19 cellular contexts compared by ENCODE assay signal in the genomic region with DNA sequence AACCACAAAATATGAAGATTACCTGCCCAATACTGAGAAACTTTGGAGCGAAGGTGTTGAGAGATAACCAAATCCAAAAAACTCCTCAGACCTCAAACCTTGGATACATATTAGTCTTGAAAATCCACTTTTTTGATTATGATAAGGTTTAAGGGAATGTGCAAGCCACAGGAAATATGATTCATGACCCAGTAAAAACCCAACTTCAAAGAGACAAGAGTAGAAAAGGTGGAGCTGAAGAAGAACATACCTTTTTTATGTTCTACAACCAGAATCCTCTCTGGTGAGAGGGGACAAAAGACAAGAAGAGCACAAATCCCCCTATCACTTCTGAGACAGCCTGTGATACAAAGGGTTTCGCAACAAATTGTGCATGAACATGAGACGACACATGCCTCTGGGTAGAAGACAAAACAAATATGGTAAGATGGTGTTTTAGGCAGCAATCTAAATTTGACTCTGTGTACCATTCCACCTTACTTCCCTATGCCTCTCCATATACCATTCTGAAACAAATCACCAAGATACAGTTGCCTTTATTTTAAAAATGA. TPM values are rescaled to one million over a fixed set of nuclear protein-coding genes. Genes with fewer than 3 reads are reported as not detected.
"Had no signal": no experiment of that assay in that cellular context is flagged by ENCODE, and none has a peak within 500 bp of the region (broad histone marks: within the 10 kb centered on the region; RNA-seq: fewer than 3 reads in every experiment).

No MANE protein-coding gene starts in this region.

- H3K4me1 ChIP-seq: body of pancreas, gastrocnemius medialis, heart left ventricle, left ventricle myocardium inferior, upper lobe of left lung had no signal

- H3K36me3 Mint-ChIP-seq: activated naive CD8-positive, alpha-beta T cell treated with anti-CD3 and anti-CD28 coated beads, Interleukin-2, amount 10 ng/mL, durations not matched to agents 7 days and 5 days; stimulated activated naive B cell treated with anti-CD40 and anti-IgM and Interleukin-4, amounts not matched to agents 10 μg/mL and 1 μg/mL and 100 μg/mL, for 72 hours had no signal

- DNase-seq: activated B cell treated with CpG ODN at 0.5 μM for 24 hours; activated CD4-positive, alpha-beta T cell treated with anti-CD3 and anti-CD28 coated beads, Interleukin-2, amount 10 ng/mL, durations not matched to agents 7 days and 5 days; activated CD8-positive, alpha-beta memory T cell treated with anti-CD3 and anti-CD28 coated beads for 24 hours; activated naive CD8-positive, alpha-beta T cell treated with anti-CD3 and anti-CD28 coated beads, Interleukin-2, amount 10 ng/mL, durations not matched to agents 7 days and 5 days; body of pancreas; central memory CD4-positive, alpha-beta T cell; dorsolateral prefrontal cortex; gastrocnemius medialis; heart left ventricle; kidney glomerular epithelial cell; left ventricle myocardium inferior; nephron progenitor cell; occipital lobe; posterior cingulate gyrus; stimulated activated naive B cell treated with anti-CD40 and anti-IgM and Interleukin-4, amounts not matched to agents 10 μg/mL and 1 μg/mL and 100 μg/mL, for 72 hours; upper lobe of left lung had no signal

- H3K9me3 Mint-ChIP-seq: activated CD4-positive, alpha-beta T cell treated with anti-CD3 and anti-CD28 coated beads, Interleukin-2, amount 10 ng/mL, durations not matched to agents 7 days and 5 days; activated naive CD8-positive, alpha-beta T cell treated with anti-CD3 and anti-CD28 coated beads, Interleukin-2, amount 10 ng/mL, durations not matched to agents 7 days and 5 days; activated T-helper 1 cell treated with anti-CD3 and anti-CD28 coated beads, Interleukin-12 subunit alpha, Interleukin-12 subunit beta, Interleukin-2, Interleukin-4 antibody, amounts not matched to agents 30 ng/mL and 10 ng/mL and 1 ng/mL, durations not matched to agents 14 hours and 24 hours and 36 hours had no signal

- H3K27ac Mint-ChIP-seq: activated B cell treated with CpG ODN at 0.5 μM for 24 hours; activated CD4-positive, alpha-beta T cell treated with anti-CD3 and anti-CD28 coated beads, Interleukin-2, amount 10 ng/mL, durations not matched to agents 7 days and 5 days; activated naive CD8-positive, alpha-beta T cell treated with anti-CD3 and anti-CD28 coated beads, Interleukin-2, amount 10 ng/mL, durations not matched to agents 7 days and 5 days; activated T-helper 1 cell treated with anti-CD3 and anti-CD28 coated beads, Interleukin-12 subunit alpha, Interleukin-12 subunit beta, Interleukin-2, Interleukin-4 antibody, amounts not matched to agents 30 ng/mL and 10 ng/mL and 1 ng/mL, durations not matched to agents 14 hours and 24 hours and 36 hours; nephron progenitor cell; stimulated activated naive B cell treated with anti-CD40 and anti-IgM and Interleukin-4, amounts not matched to agents 10 μg/mL and 1 μg/mL and 100 μg/mL, for 72 hours had no signal

- H3K4me1 Mint-ChIP-seq: activated B cell treated with CpG ODN at 0.5 μM for 24 hours; stimulated activated naive B cell treated with anti-CD40 and anti-IgM and Interleukin-4, amounts not matched to agents 10 μg/mL and 1 μg/mL and 100 μg/mL, for 72 hours had no signal

- H3K9me3 ChIP-seq: body of pancreas, gastrocnemius medialis, thoracic aorta, upper lobe of left lung had no signal

- H3K4me3 Mint-ChIP-seq: activated B cell treated with CpG ODN at 0.5 μM for 24 hours; activated CD4-positive, alpha-beta T cell treated with anti-CD3 and anti-CD28 coated beads, Interleukin-2, amount 10 ng/mL, durations not matched to agents 7 days and 5 days; activated naive CD8-positive, alpha-beta T cell treated with anti-CD3 and anti-CD28 coated beads, Interleukin-2, amount 10 ng/mL, durations not matched to agents 7 days and 5 days; activated T-helper 1 cell treated with anti-CD3 and anti-CD28 coated beads, Interleukin-12 subunit alpha, Interleukin-12 subunit beta, Interleukin-2, Interleukin-4 antibody, amounts not matched to agents 30 ng/mL and 10 ng/mL and 1 ng/mL, durations not matched to agents 14 hours and 24 hours and 36 hours; nephron progenitor cell; stimulated activated naive B cell treated with anti-CD40 and anti-IgM and Interleukin-4, amounts not matched to agents 10 μg/mL and 1 μg/mL and 100 μg/mL, for 72 hours had no signal

- H3K36me3 ChIP-seq: gastrocnemius medialis, heart left ventricle, left ventricle myocardium inferior, thoracic aorta, upper lobe of left lung had no signal

- H3K4me3 ChIP-seq: body of pancreas, dorsolateral prefrontal cortex, gastrocnemius medialis, heart left ventricle, left ventricle myocardium inferior, thoracic aorta, upper lobe of left lung had no signal

- ATAC-seq: body of pancreas; gastrocnemius medialis; heart left ventricle; stimulated activated naive B cell treated with anti-CD40 and anti-IgM and Interleukin-4, amounts not matched to agents 10 μg/mL and 1 μg/mL and 100 μg/mL, for 72 hours had no signal

- H3K27me3 Mint-ChIP-seq: activated B cell treated with CpG ODN at 0.5 μM for 24 hours; activated CD4-positive, alpha-beta T cell treated with anti-CD3 and anti-CD28 coated beads, Interleukin-2, amount 10 ng/mL, durations not matched to agents 7 days and 5 days; activated naive CD8-positive, alpha-beta T cell treated with anti-CD3 and anti-CD28 coated beads, Interleukin-2, amount 10 ng/mL, durations not matched to agents 7 days and 5 days; stimulated activated naive B cell treated with anti-CD40 and anti-IgM and Interleukin-4, amounts not matched to agents 10 μg/mL and 1 μg/mL and 100 μg/mL, for 72 hours had no signal

- H3K27me3 ChIP-seq: body of pancreas, dorsolateral prefrontal cortex, gastrocnemius medialis, heart left ventricle, upper lobe of left lung had no signal

- H3K27ac ChIP-seq: body of pancreas, dorsolateral prefrontal cortex, epithelial cell of prostate, gastrocnemius medialis, heart left ventricle, left ventricle myocardium inferior, thoracic aorta, upper lobe of left lung had no signal

RNA-seq across cellular contexts. Expression of gene COL24A1, which starts 37.3 kb away (rescaled TPM):
- total RNA-seq: activated B cell treated with CpG ODN at 0.5 μM for 24 hours; activated CD4-positive, alpha-beta T cell treated with anti-CD3 and anti-CD28 coated beads, Interleukin-2, amount 10 ng/mL, durations not matched to agents 7 days and 5 days; activated naive CD8-positive, alpha-beta T cell treated with anti-CD3 and anti-CD28 coated beads, Interleukin-2, amount 10 ng/mL, durations not matched to agents 7 days and 5 days; activated T-helper 1 cell treated with anti-CD3 and anti-CD28 coated beads, Interleukin-12 subunit alpha, Interleukin-12 subunit beta, Interleukin-2, Interleukin-4 antibody, amounts not matched to agents 30 ng/mL and 10 ng/mL and 1 ng/mL, durations not matched to agents 14 hours and 24 hours and 36 hours had no signal
